In the genomic region with DNA sequence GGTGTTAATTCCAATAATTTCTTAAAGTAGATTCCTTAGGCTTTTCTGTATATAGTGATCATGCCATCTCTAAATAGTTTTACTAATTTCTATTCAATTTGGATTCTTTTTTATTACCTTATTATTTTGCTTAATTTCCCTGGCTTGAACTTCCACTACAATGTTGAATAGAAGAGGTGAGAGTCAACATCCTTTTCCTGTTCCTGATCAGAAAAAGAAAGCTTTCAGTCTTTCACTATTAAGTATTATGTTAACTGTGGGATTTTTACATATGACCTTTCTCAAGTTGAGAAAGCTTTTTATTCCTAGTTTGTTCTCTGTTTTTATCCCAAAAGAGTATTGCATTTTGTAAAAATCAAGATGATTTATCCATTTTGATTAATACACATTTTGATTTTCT, we compare ENCODE assay signal across 26 cellular contexts.
"Had no signal": no experiment of that assay in that cellular context is flagged by ENCODE, and none has a peak within 500 bp of the region (broad histone marks: within the 10 kb centered on the region; RNA-seq: fewer than 3 reads in every experiment).

No MANE protein-coding gene starts in this region.

- FAIRE-seq: frontal cortex had no signal

- H3K36me3 ChIP-seq: ascending aorta, breast epithelium, cardiac muscle cell, colonic mucosa, heart left ventricle had no signal

- H3K4me3 ChIP-seq: ascending aorta, breast epithelium, cardiac muscle cell, colonic mucosa, heart left ventricle had no signal

- DNase-seq: activated CD4-positive, alpha-beta memory T cell treated with anti-CD3 and anti-CD28 coated beads for 36 hours; activated CD4-positive, alpha-beta T cell treated with anti-CD3 and anti-CD28 coated beads for 1 hour; activated CD4-positive, alpha-beta T cell treated with anti-CD3 and anti-CD28 coated beads for 48 hours; activated CD4-positive, alpha-beta T cell treated with anti-CD3 and anti-CD28 coated beads, Interleukin-2, amount 50 U/mL, for 1 hour; activated CD8-positive, alpha-beta memory T cell treated with anti-CD3 and anti-CD28 coated beads, Interleukin-2, amount 10 ng/mL, durations not matched to agents 7 days and 5 days; activated CD8-positive, alpha-beta memory T cell treated with anti-CD3 and anti-CD28 coated beads, Interleukin-2, amount 50 U/mL, for 4 hours; activated CD8-positive, alpha-beta T cell treated with anti-CD3 and anti-CD28 coated beads, Interleukin-2, amount 10 ng/mL, durations not matched to agents 7 days and 5 days; activated gamma-delta T cell; activated naive CD4-positive, alpha-beta T cell; activated naive CD4-positive, alpha-beta T cell treated with anti-CD3 and anti-CD28 coated beads, Interleukin-2, amount 10 ng/mL, durations not matched to agents 7 days and 5 days; activated naive CD8-positive, alpha-beta T cell treated with anti-CD3 and anti-CD28 coated beads, Interleukin-2, amount 10 ng/mL, durations not matched to agents 7 days and 5 days; activated T-cell treated with anti-CD3 and anti-CD28 coated beads, Interleukin-2, amount 50 U/mL, for 1 hour; activated T-cell treated with anti-CD3 and anti-CD28 coated beads, Interleukin-2, amount 50 U/mL, for 48 hours; central memory CD4-positive, alpha-beta T cell; cerebellar nuclear complex; colonic mucosa; effector CD4-positive, alpha-beta T cell; effector memory CD8-positive, alpha-beta T cell; foreskin fibroblast; glutamatergic neuron; heart left ventricle; T-helper 2 cell had no signal

- H3K4me1 ChIP-seq: ascending aorta, breast epithelium, colonic mucosa, heart left ventricle had no signal

- H3K9me3 ChIP-seq: ascending aorta, breast epithelium, colonic mucosa had no signal

- H3K27me3 ChIP-seq: ascending aorta, breast epithelium, cardiac muscle cell, colonic mucosa, heart left ventricle had no signal

- H3K27ac ChIP-seq: ascending aorta, breast epithelium, cardiac muscle cell, colonic mucosa, heart left ventricle had no signal
